ENCODE assay signal across 14 cellular contexts in genomic region chr7:28853150-28853549, GRCh38.
DNase-seq lines count a peak whose midpoint lies in the region; ATAC-seq and TF ChIP-seq lines count a peak whose summit lies in the region.
"Had no signal": no experiment of that assay in that cellular context is flagged by ENCODE, and none has a peak within 500 bp of the region (broad histone marks: within the 10 kb centered on the region; RNA-seq: fewer than 3 reads in every experiment).

No MANE protein-coding gene starts in this region.

- H3K27me3 ChIP-seq in right cardiac atrium (ENCODE audit: control insufficient read depth, insufficient read depth): no peaks in the 10 kb centered on the region
- no peaks in the 10 kb centered on the region for H3K27me3 ChIP-seq in SU-DHL-6 (ENCODE audit: low read length)

- H3K9me3 Mint-ChIP-seq in immature natural killer cell (no peaks in the 10 kb centered on the region), type B pancreatic cell (peaks cover 3% of the 10 kb centered on the region)

- H3K79me2 ChIP-seq in SU-DHL-6 (ENCODE audit: insufficient read depth, low read length): no peaks in the 10 kb centered on the region

- no peak for DNase-seq in right cardiac atrium
- no peak for DNase-seq in Right ventricle myocardium superior
- DNase-seq in immature natural killer cell: no peak
- DNase-seq in type B pancreatic cell (ENCODE audit: extremely low spot score, unreplicated experiment): no peak
- no peak for DNase-seq in activated CD4-positive, CD25-positive, alpha-beta regulatory T cell (lab: John Stamatoyannopoulos, UW)
- DNase-seq in glomerular visceral epithelial cell (ENCODE audit: extremely low spot score): no peak
- DNase-seq: activated CD8-positive, alpha-beta memory T cell treated with anti-CD3 and anti-CD28 coated beads for 24 hours; central memory CD4-positive, alpha-beta T cell; HCEC 1CT; stimulated activated CD4-positive, alpha-beta T cell treated with anti-CD3 and anti-CD28 coated beads, Interleukin-2, amount 100 ng/mL, for 48 hours had no signal

- H3K4me3 ChIP-seq in right cardiac atrium (ENCODE audit: low read length) (peak overlapping the region; percentile 66), SU-DHL-6 (ENCODE audit: insufficient read depth, low read length, poor library complexity, severe bottlenecking) (no peak overlapping the region)

- H3K9me2 ChIP-seq in SU-DHL-6 (replicated peaks; ENCODE audit: insufficient read depth, low read length): no peaks in the 10 kb centered on the region

- no peak for ATAC-seq in right cardiac atrium
- ATAC-seq in Right ventricle myocardium superior (ENCODE audit: poor library complexity): no peak
- ATAC-seq in GM19467 (IDR thresholded peaks at IDR 0.05; ENCODE audit: unreplicated experiment): no peak

- H3K36me3 Mint-ChIP-seq in immature natural killer cell (no peaks in the 10 kb centered on the region), type B pancreatic cell (no peaks in the 10 kb centered on the region)

- H3K27ac ChIP-seq in right cardiac atrium (ENCODE audit: low read length) (no peak overlapping the region), SU-DHL-6 (ENCODE audit: low read depth, low read length) (no peak overlapping the region)
- H3K27ac ChIP-seq: SK-N-MC, thyroid gland had no signal

- H3K4me2 ChIP-seq in SU-DHL-6 (ENCODE audit: low read depth, low read length, poor library complexity, severe bottlenecking): peak overlapping the region; percentile 72

- H3K27ac Mint-ChIP-seq in immature natural killer cell (no peak overlapping the region), type B pancreatic cell (no peak overlapping the region)

- no peaks in the 10 kb centered on the region for H3K9me3 ChIP-seq in right cardiac atrium (ENCODE audit: control insufficient read depth, low read length)
- H3K9me3 ChIP-seq in SU-DHL-6 (ENCODE audit: insufficient read depth, low read length): no peaks in the 10 kb centered on the region
- H3K9me3 ChIP-seq: thyroid gland had no signal

- WGBS in right cardiac atrium: 46% methylated on average over 4 of the region's 4 CpGs

- H3K27me3 Mint-ChIP-seq in immature natural killer cell (ENCODE audit: low read depth in 3 of 3) (peaks cover 11 to 30% (median 13%) of the 10 kb centered on the region in 3 donors), type B pancreatic cell (peaks cover 40% of the 10 kb centered on the region)

- H3K4me3 Mint-ChIP-seq in immature natural killer cell: peak overlapping the region in 3 of 5 donors; percentile 41 to 76 (median 70)
- H3K4me3 Mint-ChIP-seq in type B pancreatic cell: peak overlapping the region; percentile 87

- H3K9ac ChIP-seq in SU-DHL-6 (ENCODE audit: low read length): no peak overlapping the region

- intact Hi-C loops in right cardiac atrium (cut with DNase I): loop anchor here (5.0 to 10.0 kb wide), 6 partner anchors 226 to 556 kb away; no protein-coding TSS in a partner anchor
- intact Hi-C loops in Right ventricle myocardium superior (cut with DNase I): loop anchor here (2.0 to 5.0 kb wide), 2 partner anchors 446 to 464 kb away; no protein-coding TSS in a partner anchor

- no peaks in the 10 kb centered on the region for H3K36me3 ChIP-seq in SU-DHL-6 (ENCODE audit: low read length)
- H3K36me3 ChIP-seq: thyroid gland had no signal

- H4K20me1 ChIP-seq in SU-DHL-6 (ENCODE audit: low read depth, low read length): no peaks in the 10 kb centered on the region

- H3K4me1 ChIP-seq in right cardiac atrium (ENCODE audit: control insufficient read depth, insufficient read depth, low read length): no peaks in the 10 kb centered on the region

- no peak for TF ChIP-seq CTCF in SU-DHL-6 (IDR thresholded peaks at IDR 0.05; ENCODE audit: insufficient read depth, low read length, poor library complexity, severe bottlenecking)
- TF ChIP-seq CTCF in type B pancreatic cell (conservative IDR thresholded peaks at IDR 0.05): no peak

- H3K4me1 Mint-ChIP-seq in immature natural killer cell (peaks cover 8 to 15% of the 10 kb centered on the region in 2 donors), type B pancreatic cell (ENCODE audit: unreplicated experiment) (peaks cover 27% of the 10 kb centered on the region)

- H3F3A ChIP-seq in SU-DHL-6 (ENCODE audit: insufficient read depth): no peaks in the 10 kb centered on the region

- no peak overlapping the region for H2AFZ ChIP-seq in SU-DHL-6 (ENCODE audit: low read depth, low read length, severe bottlenecking)
